8 cellular contexts compared by ENCODE assay signal in genomic region chr12:122966743-122967058, GRCh38. TPM values are rescaled to one million over a fixed set of nuclear protein-coding genes. Genes with fewer than 3 reads are reported as not detected.
DNase-seq lines count a peak whose midpoint lies in the region; ATAC-seq and TF ChIP-seq lines count a peak whose summit lies in the region.

No MANE protein-coding gene starts in this region.

- TF ChIP-seq CTCF in astrocyte of the cerebellum (IDR thresholded peaks at IDR 0.05; ENCODE audit: low read depth, low read length, missing control alignments) (no peak), tibial nerve (IDR thresholded peaks at IDR 0.05) (no peak)

- no peaks in the 10 kb centered on the region for H3K9me3 ChIP-seq in muscle layer of colon (ENCODE audit: low read length)
- H3K9me3 ChIP-seq in tibial nerve = no peaks in the 10 kb centered on the region

- in situ Hi-C loops in astrocyte of the cerebellum (cut with HindIII; ENCODE audit: low sequenced_read_pairs) = no loop called here

- CTCF ChIA-PET in activated naive CD4-positive, alpha-beta T cell treated with anti-CD3 and anti-CD28 coated beads, Interleukin-2, amount 10 ng/mL, durations not matched to agents 7 days and 5 days (lab: Charles Lee) = interaction anchor here (0.8 to 1.8 kb wide), 3 partner anchors 14 to 173 kb away, joined by 3 to 6 read pairs (median 5); no protein-coding TSS in a partner anchor

- 20 to 34% methylated on average over 5 of the region's 5 CpGs for whole genome bisulfite sequencing in tibial nerve, 2 donors

- TF ChIP-seq EP300 in tibial nerve (IDR thresholded peaks at IDR 0.05) = no peak

- no peaks in the 10 kb centered on the region for H3K27me3 ChIP-seq in muscle layer of colon (ENCODE audit: control insufficient read depth in 1 of 2, insufficient read depth in 2 of 2, low read length in 2 of 2)
- no peaks in the 10 kb centered on the region for H3K27me3 ChIP-seq in tibial nerve

- H3K4me3 Mint-ChIP-seq in activated naive CD4-positive, alpha-beta T cell treated with anti-CD3 and anti-CD28 coated beads, Interleukin-2, amount 50 U/mL, for 24 hours = peak overlapping the region; percentile 34
- H3K4me3 Mint-ChIP-seq in activated naive CD4-positive, alpha-beta T cell treated with anti-CD3 and anti-CD28 coated beads, Interleukin-2, amount 10 ng/mL, durations not matched to agents 7 days and 5 days = no peak overlapping the region

- H3K27ac ChIP-seq in muscle layer of colon (ENCODE audit: low read depth, low read length) = peak overlapping the region; percentile 42
- H3K27ac ChIP-seq in tibial nerve = peak overlapping the region in 2 of 4 donors; percentile 42 to 74

- H3K4me1 Mint-ChIP-seq in activated naive CD4-positive, alpha-beta T cell treated with anti-CD3 and anti-CD28 coated beads, Interleukin-2, amount 50 U/mL, for 24 hours = peaks cover 12% of the 10 kb centered on the region
- H3K4me1 Mint-ChIP-seq in activated naive CD4-positive, alpha-beta T cell treated with anti-CD3 and anti-CD28 coated beads, Interleukin-2, amount 10 ng/mL, durations not matched to agents 7 days and 5 days = peaks cover 19% of the 10 kb centered on the region

- ATAC-seq in HG03442 (IDR thresholded peaks at IDR 0.05; ENCODE audit: unreplicated experiment) (no peak), HG02885 (IDR thresholded peaks at IDR 0.05; ENCODE audit: poor library complexity, unreplicated experiment) (no peak)

- no peaks in the 10 kb centered on the region for H3K36me3 Mint-ChIP-seq in activated naive CD4-positive, alpha-beta T cell treated with anti-CD3 and anti-CD28 coated beads, Interleukin-2, amount 50 U/mL, for 24 hours
- no peaks in the 10 kb centered on the region for H3K36me3 Mint-ChIP-seq in activated naive CD4-positive, alpha-beta T cell treated with anti-CD3 and anti-CD28 coated beads, Interleukin-2, amount 10 ng/mL, durations not matched to agents 7 days and 5 days

- H3K36me3 ChIP-seq in muscle layer of colon (ENCODE audit: insufficient read depth, low read length) (no peaks in the 10 kb centered on the region), tibial nerve (no peaks in the 10 kb centered on the region)

- H3K9me3 Mint-ChIP-seq in activated naive CD4-positive, alpha-beta T cell treated with anti-CD3 and anti-CD28 coated beads, Interleukin-2, amount 50 U/mL, for 24 hours = no peaks in the 10 kb centered on the region
- H3K9me3 Mint-ChIP-seq in activated naive CD4-positive, alpha-beta T cell treated with anti-CD3 and anti-CD28 coated beads, Interleukin-2, amount 10 ng/mL, durations not matched to agents 7 days and 5 days = no peaks in the 10 kb centered on the region

- H3K4me1 ChIP-seq in muscle layer of colon (ENCODE audit: insufficient read depth, low read length) = peaks cover 15% of the 10 kb centered on the region
- peaks cover 0 to 35% (median 12%) of the 10 kb centered on the region in 4 donors for H3K4me1 ChIP-seq in tibial nerve

- no peak for DNase-seq in activated naive CD4-positive, alpha-beta T cell treated with anti-CD3 and anti-CD28 coated beads, Interleukin-2, amount 10 ng/mL, durations not matched to agents 7 days and 5 days
- DNase-seq in astrocyte of the cerebellum (ENCODE audit: low read depth) = no peak
- no peak for DNase-seq in tibial nerve (ENCODE audit: low spot score in 2 of 2)
- DNase-seq in midbrain (lab: John Stamatoyannopoulos, UW) = no peak

- H3K9ac ChIP-seq in muscle layer of colon (ENCODE audit: low read length) = no peak overlapping the region

- H3K4me3 ChIP-seq in astrocyte of the cerebellum (ENCODE audit: low read depth, low read length) = peak overlapping the region; percentile 51
- no peak overlapping the region for H3K4me3 ChIP-seq in muscle layer of colon (ENCODE audit: low read depth in 1 of 2, low read length in 2 of 2)
- peak overlapping the region in 3 of 4 donors; percentile 56 to 70 (median 60) for H3K4me3 ChIP-seq in tibial nerve

- no peaks in the 10 kb centered on the region for H3K27me3 Mint-ChIP-seq in activated naive CD4-positive, alpha-beta T cell treated with anti-CD3 and anti-CD28 coated beads, Interleukin-2, amount 50 U/mL, for 24 hours
- peaks cover 6% of the 10 kb centered on the region for H3K27me3 Mint-ChIP-seq in activated naive CD4-positive, alpha-beta T cell treated with anti-CD3 and anti-CD28 coated beads, Interleukin-2, amount 10 ng/mL, durations not matched to agents 7 days and 5 days

- no peak for TF ChIP-seq POLR2A in tibial nerve (IDR thresholded peaks at IDR 0.05)

- H3K27ac Mint-ChIP-seq in activated naive CD4-positive, alpha-beta T cell treated with anti-CD3 and anti-CD28 coated beads, Interleukin-2, amount 50 U/mL, for 24 hours = no peak overlapping the region
- no peak overlapping the region for H3K27ac Mint-ChIP-seq in activated naive CD4-positive, alpha-beta T cell treated with anti-CD3 and anti-CD28 coated beads, Interleukin-2, amount 10 ng/mL, durations not matched to agents 7 days and 5 days

RNA-seq across cellular contexts. Expression of gene ABCB9, which starts 0.4 kb away (rescaled TPM):
- total RNA-seq in tibial nerve = 10 to 100 TPM in 1 of 4 donors, 1 to 10 TPM in 3; 4.2 to 11.4 (median 6.0) TPM

RNA-seq across cellular contexts. Expression of gene OGFOD2, which starts 8.3 kb away (rescaled TPM):
- total RNA-seq in tibial nerve = 10 to 100 TPM in 3 of 4 donors, 1 to 10 TPM in 1; 7.2 to 19.8 (median 13.4) TPM

RNA-seq across cellular contexts. Expression of gene ARL6IP4, which starts 13.8 kb away (rescaled TPM):
- total RNA-seq in tibial nerve = 100 to 1,000 TPM; 197 to 338 (median 251) TPM

Comparison
In these comparisons a context has a peak if more than half of its experiments do, and no peak if none do; other contexts are left out.
1. H3K4me3 ChIP-seq: peak in astrocyte of the cerebellum (single experiment) and tibial nerve (3 of 4); none in muscle layer of colon (0 of 2).